In the genomic region with DNA sequence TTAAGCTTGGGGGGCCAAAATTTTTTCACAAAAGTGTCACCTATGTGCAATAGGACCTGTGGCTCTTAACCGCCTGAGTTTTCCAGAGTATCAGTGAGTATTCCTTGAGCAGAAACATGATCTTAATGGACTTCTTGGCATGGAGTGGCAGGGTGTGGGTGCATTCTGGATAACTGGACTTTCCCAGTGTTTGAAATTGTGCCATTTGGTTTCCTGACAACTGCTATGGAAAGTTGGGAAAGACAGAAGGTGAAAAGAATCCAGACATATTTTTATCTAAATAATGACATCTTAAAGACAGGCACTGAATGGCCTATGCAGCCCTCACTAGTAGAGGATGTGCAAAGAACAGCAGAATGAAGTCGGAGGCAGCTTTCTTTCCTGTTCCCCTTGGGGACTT, we compare ENCODE assay signal across 18 cellular contexts. TPM values are rescaled to one million over a fixed set of nuclear protein-coding genes. Genes with fewer than 3 reads are reported as not detected.
"Had no signal": no experiment of that assay in that cellular context is flagged by ENCODE, and none has a peak within 500 bp of the region (broad histone marks: within the 10 kb centered on the region; RNA-seq: fewer than 3 reads in every experiment).

No MANE protein-coding gene starts in this region.

- H3K9me3 ChIP-seq: gastrocnemius medialis, heart right ventricle, right atrium auricular region, sigmoid colon, suprapubic skin, thyroid gland had no signal

- H3K27ac Mint-ChIP-seq: dendritic cell treated with granulocyte-macrophage colony-stimulating factor and Interleukin-4, amounts not matched to agents 40 ng/mL and 50 ng/mL, for 4 days; natural killer cell; type B pancreatic cell had no signal

- DNase-seq: gastrocnemius medialis; heart right ventricle; hypothalamus; kidney glomerular epithelial cell; mammary epithelial cell; natural killer cell; sigmoid colon; small intestine; stimulated activated CD4-positive, alpha-beta T cell treated with anti-CD3 and anti-CD28 coated beads, Interleukin-12 subunit alpha, Interleukin-12 subunit beta, amount 100 ng/mL, for 4 hours; stimulated activated naive CD4-positive, alpha-beta T cell treated with Interleukin-2 at 50 U/mL for 16 hours; thyroid gland had no signal

- H3K4me3 Mint-ChIP-seq: dendritic cell treated with granulocyte-macrophage colony-stimulating factor and Interleukin-4, amounts not matched to agents 40 ng/mL and 50 ng/mL, for 4 days; natural killer cell; neural crest cell; type B pancreatic cell had no signal

- ATAC-seq: heart right ventricle, left lobe of liver, natural killer cell had no signal

- H3K36me3 Mint-ChIP-seq: natural killer cell, type B pancreatic cell had no signal

- H3K4me1 ChIP-seq: gastrocnemius medialis had no signal

- H3K36me3 ChIP-seq: gastrocnemius medialis, heart right ventricle, right atrium auricular region, sigmoid colon, suprapubic skin, thyroid gland had no signal

- H3K9me3 Mint-ChIP-seq: dendritic cell treated with granulocyte-macrophage colony-stimulating factor and Interleukin-4, amounts not matched to agents 40 ng/mL and 50 ng/mL, for 4 days; natural killer cell had no signal

- H3K4me1 Mint-ChIP-seq: natural killer cell had no signal

- H3K27me3 ChIP-seq: gastrocnemius medialis, heart right ventricle, right atrium auricular region, sigmoid colon, suprapubic skin, thyroid gland had no signal

- H3K27me3 Mint-ChIP-seq: dendritic cell treated with granulocyte-macrophage colony-stimulating factor and Interleukin-4, amounts not matched to agents 40 ng/mL and 50 ng/mL, for 4 days; type B pancreatic cell had no signal

- H3K27ac ChIP-seq: gastrocnemius medialis, sigmoid colon, suprapubic skin, thyroid gland had no signal

- H3K4me3 ChIP-seq: gastrocnemius medialis, heart right ventricle, right atrium auricular region, sigmoid colon, suprapubic skin, thyroid gland had no signal

RNA-seq across cellular contexts. Expression of gene ADTRP, which starts 34.3 kb away (rescaled TPM):
- total RNA-seq: neural crest cell, osteocyte, right atrium auricular region had no signal
